ENCODE assay signal across 8 cellular contexts in the genomic region with DNA sequence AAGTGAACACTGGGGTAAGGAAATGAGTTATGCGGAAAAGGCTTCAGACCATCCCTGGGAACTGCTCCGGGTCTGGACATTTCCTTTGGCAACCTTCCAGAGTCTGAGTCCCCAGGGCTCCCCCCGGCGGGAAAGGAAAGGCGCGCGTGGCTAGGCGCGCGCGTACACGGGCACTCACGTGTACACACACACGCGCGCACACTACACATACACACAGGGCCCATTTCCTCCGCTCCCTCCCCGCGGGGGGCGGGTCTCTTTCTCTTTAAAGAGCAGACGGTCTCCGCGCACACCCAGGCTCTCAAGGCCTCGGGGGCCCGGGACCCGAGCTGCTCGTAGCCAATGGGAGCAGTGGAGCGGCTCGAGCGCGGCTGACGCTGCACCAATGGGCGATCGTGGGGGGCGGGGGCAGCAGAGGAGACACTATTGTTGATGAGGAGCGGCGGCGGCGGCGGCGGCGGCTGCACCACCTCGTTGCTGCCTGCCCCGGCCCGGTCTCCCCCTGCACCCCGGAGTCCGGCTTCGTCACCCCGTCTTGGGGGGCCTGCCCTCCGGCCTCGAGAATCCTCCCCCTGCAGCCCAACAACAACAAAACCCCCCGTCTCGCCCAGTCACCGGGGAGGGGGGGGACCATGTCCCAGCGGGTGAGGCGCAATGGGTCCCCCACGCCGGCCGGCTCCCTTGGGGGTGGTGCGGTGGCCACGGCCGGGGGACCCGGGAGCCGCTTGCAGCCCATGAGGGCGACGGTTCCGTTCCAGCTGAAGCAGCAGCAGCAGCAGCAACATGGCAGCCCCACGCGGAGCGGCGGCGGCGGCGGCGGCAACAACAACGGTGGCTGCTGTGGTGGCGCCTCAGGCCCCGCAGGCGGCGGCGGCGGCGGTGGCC. TPM values are rescaled to one million over a fixed set of nuclear protein-coding genes. Genes with fewer than 3 reads are reported as not detected.
DNase-seq lines count a peak whose midpoint lies in the region; ATAC-seq, FAIRE-seq and TF ChIP-seq lines count a peak whose summit lies in the region.

A gene (plus strand): TSS at position 414 of the 885 bp plus-strand sequence. CDS start 219 bp downstream, at position 633.

- H3K27me3 ChIP-seq in H1 (replicated peaks in 1 of 4; ENCODE audit: control insufficient read depth in 3 of 4, extremely low read depth in 1 of 4, insufficient read depth in 3 of 4, low read length in 3 of 4) = no peaks in the 10 kb centered on the region; a peak in 1 of 7 replicates
- H3K27me3 ChIP-seq in mesenchymal stem cell (ENCODE audit: control insufficient read depth in 1 of 2, insufficient read depth in 1 of 2, low read length in 2 of 2) = no peaks in the 10 kb centered on the region

- in situ Hi-C loops in Caki2 (cut with HindIII; ENCODE audit: low pct_unique_long_range_greater_than_20kb, low sequenced_read_pairs) = no loop called here

- H3K4me3 ChIP-seq in H1 (ENCODE audit: extremely low read depth in 1 of 4, insufficient read depth in 2 of 4, low read depth in 3 of 4, low read length in 4 of 4) (peak within 1 kb of the TSS; percentile 68 to 87 (median 86)), mesenchymal stem cell (ENCODE audit: insufficient read depth in 1 of 2, low read depth in 1 of 2, low read length in 2 of 2) (peak within 1 kb of the TSS; percentile 80 to 89)

- H4K8ac ChIP-seq in H1 (ENCODE audit: extremely low read depth, insufficient read depth, low read length) (peak within 1 kb of the TSS; percentile 99), mesenchymal stem cell (ENCODE audit: low read length) (peak within 1 kb of the TSS; percentile 85)

- H3K9ac ChIP-seq in H1 (replicated peaks in 1 of 4; ENCODE audit: extremely low read depth in 1 of 4, low read depth in 3 of 4, low read length in 3 of 4) (peak within 1 kb of the TSS; percentile 70 to 97 (median 86)), mesenchymal stem cell (ENCODE audit: low read length) (peak within 1 kb of the TSS; percentile 89)

- no peak within 1 kb of the TSS for H2AK5ac ChIP-seq in H1 (ENCODE audit: low read depth, low read length)
- H2AK5ac ChIP-seq in mesenchymal stem cell (ENCODE audit: low read length, severe bottlenecking) = no peak within 1 kb of the TSS

- 0 out of 2 replicates have a peak within 1 kb of the TSS, but pooled peaks have one; percentile 36 for H2AFZ ChIP-seq in H1 (ENCODE audit: low read length)
- peak within 1 kb of the TSS; percentile 93 for H2AFZ ChIP-seq in mesenchymal stem cell (ENCODE audit: low read depth, low read length)

- H3K4me3 Mint-ChIP-seq in activated CD8-positive, alpha-beta memory T cell treated with anti-CD3 and anti-CD28 coated beads, Interleukin-2, amount 10 ng/mL, durations not matched to agents 7 days and 5 days = peak within 1 kb of the TSS; percentile 90

- peak; percentile 89 for ATAC-seq in GM21390 (IDR thresholded peaks at IDR 0.05; ENCODE audit: unreplicated experiment)
- ATAC-seq in activated CD8-positive, alpha-beta memory T cell treated with anti-CD3 and anti-CD28 coated beads, Interleukin-2, amount 10 ng/mL, durations not matched to agents 7 days and 5 days = peak; percentile 96

- no peak for FAIRE-seq in H1 (lab: Jason Lieb, UNC)

- no peak within 1 kb of the TSS for H3K23ac ChIP-seq in H1 (ENCODE audit: insufficient read length)
- H3K23ac ChIP-seq in mesenchymal stem cell (ENCODE audit: low read length in 2 of 2) = peak within 1 kb of the TSS in 1 of 2 experiments; percentile 80

- H2BK15ac ChIP-seq in H1 (ENCODE audit: low read length) (no peak within 1 kb of the TSS), mesenchymal stem cell (ENCODE audit: low read depth, poor library complexity, severe bottlenecking) (no peak within 1 kb of the TSS)

- TF ChIP-seq EP300 in H1 (IDR thresholded peaks at IDR 0.05; ENCODE audit: borderline replicate concordance in 1 of 2, low read depth in 2 of 2, low read length in 2 of 2) = no peak

- peak within 1 kb of the TSS; percentile 87 for H3K27ac Mint-ChIP-seq in activated CD8-positive, alpha-beta memory T cell treated with anti-CD3 and anti-CD28 coated beads, Interleukin-2, amount 10 ng/mL, durations not matched to agents 7 days and 5 days

- no peak within 1 kb of the TSS for H2BK12ac ChIP-seq in H1 (ENCODE audit: low read depth, low read length)
- H2BK12ac ChIP-seq in mesenchymal stem cell (ENCODE audit: low read length in 2 of 2) = peak within 1 kb of the TSS in 1 of 2 experiments; percentile 42

- H4K20me1 ChIP-seq in H1 (replicated peaks in 1 of 2; ENCODE audit: control insufficient read depth in 1 of 2, insufficient read depth in 2 of 2, low read length in 2 of 2) = peaks cover 4 to 7% of the 10 kb centered on the region in 2 experiments

- no peak within 1 kb of the TSS for H3K14ac ChIP-seq in H1 (ENCODE audit: insufficient read length)
- peak within 1 kb of the TSS in 1 of 2 experiments; percentile 84 for H3K14ac ChIP-seq in mesenchymal stem cell (ENCODE audit: low read length in 2 of 2)

- CTCF ChIA-PET in activated CD8-positive, alpha-beta memory T cell treated with anti-CD3 and anti-CD28 coated beads, Interleukin-2, amount 10 ng/mL, durations not matched to agents 7 days and 5 days (lab: Charles Lee) = interaction anchor here (0.6 to 1.3 kb wide), 5 partner anchors 8 to 1181 kb away, joined by 3 to 4 read pairs (median 3); no protein-coding TSS in a partner anchor
- CTCF ChIA-PET in H1 (lab: Charles Lee; ENCODE audit: partially characterized antibody) = interaction anchor here (1.4 to 1.7 kb wide), 2 partner anchors 9 to 47 kb away, joined by 3 to 5 read pairs; no protein-coding TSS in a partner anchor

- H3K4me2 ChIP-seq in H1 (ENCODE audit: insufficient read depth in 1 of 2, low read depth in 2 of 2, low read length in 2 of 2) = peak within 1 kb of the TSS; percentile 68 to 77
- H3K4me2 ChIP-seq in mesenchymal stem cell (ENCODE audit: low read length, poor library complexity, severe bottlenecking) = peak within 1 kb of the TSS; percentile 88

- no peaks in the 10 kb centered on the region; the same call in 1 of the 2 replicates for H3K23me2 ChIP-seq in H1 (ENCODE audit: low read depth, low read length)

- DNase-seq in Caki2 (ENCODE audit: low read depth) (peak; percentile 97), HUDEP-2 (lab: John Stamatoyannopoulos, UW; ENCODE audit: unreplicated experiment in 76 of 76) (peak; percentile 32 to 98 (median 94)), NOMO-1 treated with dmso at 0.1 percent for 144 hours (lab: John Stamatoyannopoulos, UW; ENCODE audit: unreplicated experiment) (peak; percentile 99), H1 (ENCODE audit: low read depth in 1 of 2, low spot score in 2 of 2) (peak; percentile 90 to 95), mesenchymal stem cell (peak; percentile 97)
- peak; percentile 99 for DNase-seq in activated CD8-positive, alpha-beta memory T cell treated with anti-CD3 and anti-CD28 coated beads, Interleukin-2, amount 10 ng/mL, durations not matched to agents 7 days and 5 days
- DNase-seq in stimulated activated CD8-positive, alpha-beta memory T cell treated with anti-CD3 and anti-CD28 coated beads, Interleukin-12 subunit alpha, Interleukin-12 subunit beta, amount 100 ng/mL, for 24 hours (ENCODE audit: extremely low read depth) = peak; percentile 99

- H2BK5ac ChIP-seq in H1 (ENCODE audit: low read depth, low read length) (peak within 1 kb of the TSS; percentile 75; the same call in 1 of the 2 replicates), mesenchymal stem cell (ENCODE audit: low read depth, low read length, poor library complexity, severe bottlenecking) (peak within 1 kb of the TSS; percentile 76)

- H4K5ac ChIP-seq in H1 (ENCODE audit: insufficient read length, low read depth, low read length) = peak within 1 kb of the TSS; percentile 89

- TF ChIP-seq CTCF in H1 (IDR thresholded peaks at IDR 0.05; ENCODE audit: control extremely low read depth in 1 of 3, insufficient read depth in 1 of 3, low read depth in 1 of 3, low read length in 3 of 3) = 0 out of 4 replicates have a peak, but pooled peaks of 1 of the 3 experiments have one; percentile 1

- no peaks in the 10 kb centered on the region for H3K27me3 Mint-ChIP-seq in activated CD8-positive, alpha-beta memory T cell treated with anti-CD3 and anti-CD28 coated beads, Interleukin-2, amount 10 ng/mL, durations not matched to agents 7 days and 5 days

- H3K56ac ChIP-seq in H1 (replicated peaks; ENCODE audit: insufficient read length, low read depth, low read length) = peak within 1 kb of the TSS; percentile 85

- H3K18ac ChIP-seq in H1 (ENCODE audit: extremely low read depth, low read length) (peak within 1 kb of the TSS; percentile 85; the same call in 1 of the 2 replicates), mesenchymal stem cell (ENCODE audit: low read depth in 1 of 2, low read length in 2 of 2) (peak within 1 kb of the TSS; percentile 70 to 85)

- H3K79me2 ChIP-seq in H1 (ENCODE audit: control insufficient read depth in 1 of 2, insufficient read depth in 2 of 2, low read length in 2 of 2) = peaks cover 0 to 40% of the 10 kb centered on the region in 2 experiments; a peak in 3 of 4 replicates

- H3K9me3 Mint-ChIP-seq in activated CD8-positive, alpha-beta memory T cell treated with anti-CD3 and anti-CD28 coated beads, Interleukin-2, amount 10 ng/mL, durations not matched to agents 7 days and 5 days (ENCODE audit: low read depth) = no peaks in the 10 kb centered on the region

- 2% methylated on average over 41 of the region's 83 CpGs; no CpG with 5 or more reads in 1 of the 2 experiments for WGBS in H1 (ENCODE audit: extremely low coverage in 1 of 2, insufficient coverage in 1 of 2, insufficient read length in 1 of 2, insufficient replicate concordance in 2 of 2, low coverage in 1 of 2, low lambda C conversion rate in 2 of 2, missing lambda C conversion rate in 1 of 2), 2 experiments
- WGBS in mesenchymal stem cell = under 1% methylated on average over 39 of the region's 83 CpGs

- peaks cover 38% of the 10 kb centered on the region for H3K4me1 Mint-ChIP-seq in activated CD8-positive, alpha-beta memory T cell treated with anti-CD3 and anti-CD28 coated beads, Interleukin-2, amount 10 ng/mL, durations not matched to agents 7 days and 5 days

- H4K91ac ChIP-seq in H1 (replicated peaks; ENCODE audit: insufficient read length, low read length) (peak within 1 kb of the TSS; percentile 50), mesenchymal stem cell (ENCODE audit: low read length) (peak within 1 kb of the TSS; percentile 80)

- H3K27ac ChIP-seq in H1 (ENCODE audit: low read depth, low read length) (peak within 1 kb of the TSS; percentile 90), mesenchymal stem cell (ENCODE audit: low read length, poor library complexity, severe bottlenecking) (peak within 1 kb of the TSS; percentile 61)

- peaks cover 5% of the 10 kb centered on the region; the same call in 1 of the 2 replicates for H3K79me1 ChIP-seq in H1 (ENCODE audit: low read depth, low read length)
- peaks cover 10% of the 10 kb centered on the region for H3K79me1 ChIP-seq in mesenchymal stem cell (replicated peaks; ENCODE audit: low read length, poor library complexity, severe bottlenecking)

- H3K4ac ChIP-seq in H1 (replicated peaks; ENCODE audit: insufficient read length, low read depth, low read length) (peak within 1 kb of the TSS; percentile 49), mesenchymal stem cell (ENCODE audit: low read depth in 1 of 2, low read length in 2 of 2) (peak within 1 kb of the TSS; percentile 51 to 82)

- H3K4me1 ChIP-seq in H1 (replicated peaks in 1 of 4; ENCODE audit: control insufficient read depth in 3 of 4, insufficient read depth in 4 of 4, low read length in 3 of 4) (peaks cover 0 to 3% (median 0%) of the 10 kb centered on the region in 4 experiments; a peak in 2 of 7 replicates), mesenchymal stem cell (ENCODE audit: control insufficient read depth, insufficient read depth, low read depth, low read length) (peaks cover 6% of the 10 kb centered on the region)

- peak; percentile 44 to 80 for TF ChIP-seq POLR2A in H1 (IDR thresholded peaks at IDR 0.05; ENCODE audit: control extremely low read depth in 1 of 2, low read depth in 2 of 2, low read length in 2 of 2)

- H3K9me3 ChIP-seq in H1 (ENCODE audit: insufficient read depth in 2 of 2, low read depth in 1 of 2, low read length in 1 of 2) (no peaks in the 10 kb centered on the region), mesenchymal stem cell (ENCODE audit: control insufficient read depth, low read length) (no peaks in the 10 kb centered on the region)

- TF ChIP-seq RAD21 in H1 (IDR thresholded peaks at IDR 0.05 in 1 of 2, conservative IDR thresholded peaks at IDR 0.05 in 1 of 2; ENCODE audit: low read depth in 2 of 2, low read length in 2 of 2) = peak in 1 of 2 experiments; percentile 10; a peak in 1 of 4 replicates

- H2BK120ac ChIP-seq in H1 (replicated peaks; ENCODE audit: low read depth, low read length) (no peak within 1 kb of the TSS), mesenchymal stem cell (ENCODE audit: low read depth, low read length) (peak within 1 kb of the TSS; percentile 15)

- H2BK20ac ChIP-seq in H1 (ENCODE audit: low read length) = no peak within 1 kb of the TSS

- H3K36me3 ChIP-seq in H1 (ENCODE audit: control insufficient read depth in 2 of 4, insufficient read depth in 4 of 4, low read length in 3 of 4) = no peaks in the 10 kb centered on the region; a peak in 2 of 8 replicates
- no peaks in the 10 kb centered on the region for H3K36me3 ChIP-seq in mesenchymal stem cell (ENCODE audit: control insufficient read depth in 1 of 2, insufficient read depth in 2 of 2, low read depth in 1 of 2, low read length in 2 of 2)

- no peaks in the 10 kb centered on the region for H3K36me3 Mint-ChIP-seq in activated CD8-positive, alpha-beta memory T cell treated with anti-CD3 and anti-CD28 coated beads, Interleukin-2, amount 10 ng/mL, durations not matched to agents 7 days and 5 days

- POLR2A ChIA-PET in H1 (lab: Charles Lee; ENCODE audit: partially characterized antibody) = interaction anchor here (0.7 to 3.1 kb wide), 19 partner anchors 9 to 1885 kb away, joined by 3 to 23 read pairs (median 4); a partner anchor contains a TSS

RNA-seq across cellular contexts. Expression of the gene that starts here (rescaled TPM):
- total RNA-seq in Caki2 (2014; rRNA removed; shearing (Covaris generic); ENCODE audit: low replicate concordance) = 1.4 and 1.7 TPM in 2 replicates
- total RNA-seq in activated CD8-positive, alpha-beta memory T cell treated with anti-CD3 and anti-CD28 coated beads, Interleukin-2, amount 10 ng/mL, durations not matched to agents 7 days and 5 days = 1 to 10 TPM; 3.7 to 3.8 TPM
- total RNA-seq in H1 (2021; fragmentation: NEBNext Ultra II Directional; extraction: Animal tissue kit (Norgen Biotek cat#: 25700)) = 21.4 and 22.6 TPM in 2 replicates
- polyA plus RNA-seq in H1 (2011; rRNA removed) = 3.9 and 4.0 TPM in 2 replicates
- polyA plus RNA-seq in H1 (2011; cell fraction: cytosol; rRNA removed) = 4.8 TPM
- polyA plus RNA-seq in H1 (2011; cell fraction: nucleus; rRNA removed) = 3.6 TPM
- 6.1 to 8.6 TPM (median 7.2 TPM) in 4 replicates for polyA plus RNA-seq in H1 (2012, experiment 1 of 2)
- 0.94 TPM for polyA plus RNA-seq in H1 (2012, experiment 2 of 2)
- polyA plus RNA-seq in H1 (2013, experiment 1 of 2) = 9.0 TPM
- polyA plus RNA-seq in H1 (2013, experiment 2 of 2) = 8.5 TPM
- 9.3 and 10.8 TPM in 2 replicates for polyA minus RNA-seq in H1 (2011; rRNA and poly(A)+ RNA removed)
- polyA minus RNA-seq in H1 (2011; cell fraction: cytosol; rRNA and poly(A)+ RNA removed) = 8.9 TPM
- polyA minus RNA-seq in H1 (2011; cell fraction: nucleus; rRNA and poly(A)+ RNA removed) = 10.1 TPM
- 4.6 TPM for polyA plus RNA-seq in mesenchymal stem cell (2013, experiment 1 of 2)
- polyA plus RNA-seq in mesenchymal stem cell (2013, experiment 2 of 2) = 4.5 TPM

Comparison
In these comparisons a context has a peak if more than half of its experiments do, and no peak if none do; other contexts are left out.
1. Peak in every context shown above with its lines: DNase-seq, ATAC-seq, H3K4me3 ChIP-seq and H3K27ac ChIP-seq.